ENCODE assay signal across 19 cellular contexts in genomic region chr13:74153316-74153715, GRCh38. TPM values are rescaled to one million over a fixed set of nuclear protein-coding genes. Genes with fewer than 3 reads are reported as not detected.
DNase-seq lines count a peak whose midpoint lies in the region; ATAC-seq, FAIRE-seq and TF ChIP-seq lines count a peak whose summit lies in the region.
"Had no signal": no experiment of that assay in that cellular context is flagged by ENCODE, and none has a peak within 500 bp of the region (broad histone marks: within the 10 kb centered on the region; RNA-seq: fewer than 3 reads in every experiment).

No MANE protein-coding gene starts in this region.

- H2BK5ac ChIP-seq in trophoblast cell (ENCODE audit: low read depth, low read length, poor library complexity): no peak overlapping the region

- H3K9me1 ChIP-seq in endothelial cell of umbilical vein (replicated peaks; ENCODE audit: control insufficient read depth, extremely low read depth, insufficient read depth, low read length): no peaks in the 10 kb centered on the region

- H3K27me3 Mint-ChIP-seq in stimulated activated naive CD8-positive, alpha-beta T cell treated with anti-CD3 and anti-CD28 coated beads, Interleukin-15, amount 100 ng/mL, for 72 hours: no peaks in the 10 kb centered on the region

- no peak overlapping the region for H3K23ac ChIP-seq in trophoblast cell (ENCODE audit: low read length)

- POLR2A ChIA-PET in endothelial cell of umbilical vein (lab: Charles Lee): no interaction called here

- CTCF ChIA-PET in endothelial cell of umbilical vein (lab: Charles Lee): interaction anchor here (1.6 to 2.4 kb wide), 2 partner anchors 15 to 133 kb away, joined by 3 to 9 read pairs; no protein-coding TSS in a partner anchor

- no peak overlapping the region for H2BK120ac ChIP-seq in trophoblast cell (ENCODE audit: insufficient read depth, low read length, poor library complexity)

- no peak overlapping the region for H4K8ac ChIP-seq in trophoblast cell (ENCODE audit: low read depth, low read length)

- no peak overlapping the region for H3K9ac ChIP-seq in endothelial cell of umbilical vein (replicated peaks; ENCODE audit: extremely low read depth, insufficient read depth, low read length)
- H3K9ac ChIP-seq in trophoblast cell (ENCODE audit: low read length): no peak overlapping the region
- H3K9ac ChIP-seq: KMS-11 had no signal

- H3K79me2 ChIP-seq in endothelial cell of umbilical vein (ENCODE audit: control insufficient read depth, insufficient read depth, low read length) (no peaks in the 10 kb centered on the region), trophoblast cell (ENCODE audit: control insufficient read depth, insufficient read depth, low read length, poor library complexity) (no peaks in the 10 kb centered on the region)

- H4K12ac ChIP-seq in trophoblast cell (ENCODE audit: low read depth, low read length): no peak overlapping the region

- no TSS peak for BruUV-seq in endothelial cell of umbilical vein (replicated peaks; lab: Mats Ljungman, UMichigan)

- no peak overlapping the region for H2AK5ac ChIP-seq in trophoblast cell (ENCODE audit: low read length)

- intact Hi-C loops in endothelial cell of umbilical vein (cut with micrococcal nuclease): no loop called here

- no peaks in the 10 kb centered on the region for H3K9me3 ChIP-seq in endothelial cell of umbilical vein (replicated peaks; ENCODE audit: control insufficient read depth, insufficient read depth, low read length)
- no peaks in the 10 kb centered on the region for H3K9me3 ChIP-seq in trophoblast cell (ENCODE audit: insufficient read depth, low read depth, low read length)

- no peak overlapping the region for H3K27ac Mint-ChIP-seq in stimulated activated naive CD8-positive, alpha-beta T cell treated with anti-CD3 and anti-CD28 coated beads, Interleukin-15, amount 100 ng/mL, for 72 hours
- H3K27ac Mint-ChIP-seq in stimulated activated effector memory CD8-positive, alpha-beta T cell treated with anti-CD3 and anti-CD28 coated beads, Interleukin-12 subunit alpha, Interleukin-12 subunit beta, amount 100 ng/mL, for 72 hours: no peak overlapping the region
- H3K27ac Mint-ChIP-seq: CD4-positive, CD25-positive, alpha-beta regulatory T cell had no signal

- H2BK12ac ChIP-seq in trophoblast cell (ENCODE audit: low read length): no peak overlapping the region

- H4K20me1 ChIP-seq in endothelial cell of umbilical vein (replicated peaks; ENCODE audit: control insufficient read depth, extremely low read depth, insufficient read depth, low read length): no peaks in the 10 kb centered on the region

- H3K4ac ChIP-seq in trophoblast cell (ENCODE audit: low read depth, low read length): no peak overlapping the region

- TF ChIP-seq CTCF in endothelial cell of umbilical vein (IDR thresholded peaks at IDR 0.05; ENCODE audit: extremely low read depth in 1 of 2, insufficient read depth in 1 of 2, low read depth in 1 of 2, low read length in 2 of 2): no peak

- TF ChIP-seq POLR2A in endothelial cell of umbilical vein (IDR thresholded peaks at IDR 0.05; ENCODE audit: low read depth, low read length): no peak

- H3K36me3 ChIP-seq in endothelial cell of umbilical vein (ENCODE audit: control insufficient read depth in 2 of 2, extremely low read depth in 1 of 2, insufficient read depth in 2 of 2, low read length in 2 of 2): no peaks in the 10 kb centered on the region
- H3K36me3 ChIP-seq in trophoblast cell (ENCODE audit: control insufficient read depth in 1 of 2, insufficient read depth in 2 of 2, low read length in 2 of 2): no peaks in the 10 kb centered on the region

- DNase-seq in stimulated activated naive CD8-positive, alpha-beta T cell treated with anti-CD3 and anti-CD28 coated beads, Interleukin-15, amount 100 ng/mL, for 72 hours: no peak
- no peak for DNase-seq in stimulated activated naive CD8-positive, alpha-beta T cell treated with anti-CD3 and anti-CD28 coated beads, Interleukin-15, Interleukin-2, amounts not matched to agents 100 U/mL and 50 U/mL, for 24 hours
- no peak for DNase-seq in endothelial cell of umbilical vein (ENCODE audit: low read depth, low spot score)
- no peak for DNase-seq in stimulated activated effector memory CD8-positive, alpha-beta T cell treated with anti-CD3 and anti-CD28 coated beads, Interleukin-12 subunit alpha, Interleukin-12 subunit beta, amount 100 ng/mL, for 72 hours (ENCODE audit: low spot score in 2 of 2)
- no peak for DNase-seq in NCI-H146 (lab: John Stamatoyannopoulos, UW)
- DNase-seq in trophoblast cell: no peak
- DNase-seq: CD4-positive, CD25-positive, alpha-beta regulatory T cell; DMS79; NCI-H1930; NCI-H2171 treated with DMSO at 0.1 percent for 48 hours; NCI-H510A; SHP77 had no signal

- H3K4me3 Mint-ChIP-seq in stimulated activated naive CD8-positive, alpha-beta T cell treated with anti-CD3 and anti-CD28 coated beads, Interleukin-15, amount 100 ng/mL, for 72 hours: no peak overlapping the region
- no peak overlapping the region for H3K4me3 Mint-ChIP-seq in stimulated activated effector memory CD8-positive, alpha-beta T cell treated with anti-CD3 and anti-CD28 coated beads, Interleukin-12 subunit alpha, Interleukin-12 subunit beta, amount 100 ng/mL, for 72 hours
- H3K4me3 Mint-ChIP-seq: CD4-positive, CD25-positive, alpha-beta regulatory T cell had no signal

- dilution Hi-C loops in endothelial cell of umbilical vein (cut with MboI; ENCODE audit: extremely low pct_ligation_motif_present, low sequenced_read_pairs): no loop called here

- peak; percentile 62 for ATAC-seq in stimulated activated naive CD8-positive, alpha-beta T cell treated with anti-CD3 and anti-CD28 coated beads, Interleukin-15, amount 100 ng/mL, for 72 hours
- no peak for ATAC-seq in stimulated activated naive CD8-positive, alpha-beta T cell treated with anti-CD3 and anti-CD28 coated beads, Interleukin-15, Interleukin-2, amounts not matched to agents 100 U/mL and 50 U/mL, for 24 hours
- ATAC-seq in HG03520 (IDR thresholded peaks at IDR 0.05; ENCODE audit: unreplicated experiment): peak; percentile 46
- ATAC-seq in stimulated activated effector memory CD8-positive, alpha-beta T cell treated with anti-CD3 and anti-CD28 coated beads, Interleukin-12 subunit alpha, Interleukin-12 subunit beta, amount 100 ng/mL, for 72 hours: peak; percentile 83
- ATAC-seq in HG02623 (IDR thresholded peaks at IDR 0.05; ENCODE audit: unreplicated experiment): no peak
- ATAC-seq: SK-N-SH treated with all-trans-retinoic acid at 6 μM for 48 hours had no signal

- H4K91ac ChIP-seq in trophoblast cell (ENCODE audit: low read depth, low read length): no peak overlapping the region

- H3K36me3 Mint-ChIP-seq in stimulated activated effector memory CD8-positive, alpha-beta T cell treated with anti-CD3 and anti-CD28 coated beads, Interleukin-12 subunit alpha, Interleukin-12 subunit beta, amount 100 ng/mL, for 72 hours: no peaks in the 10 kb centered on the region
- H3K36me3 Mint-ChIP-seq: CD4-positive, CD25-positive, alpha-beta regulatory T cell had no signal

- FAIRE-seq in endothelial cell of umbilical vein (lab: Jason Lieb, UNC): peak; percentile 49
- FAIRE-seq: GM12892, RCC 7860 had no signal

- H3K4me1 ChIP-seq in endothelial cell of umbilical vein (ENCODE audit: control insufficient read depth, extremely low read depth, insufficient read depth, low read length) (no peaks in the 10 kb centered on the region), trophoblast cell (ENCODE audit: control insufficient read depth in 1 of 2, insufficient read depth in 2 of 2, low read length in 2 of 2) (no peaks in the 10 kb centered on the region)

- H3K14ac ChIP-seq in trophoblast cell (ENCODE audit: low read length): no peak overlapping the region

- H2AFZ ChIP-seq in endothelial cell of umbilical vein (ENCODE audit: low read depth, low read length) (no peak overlapping the region), trophoblast cell (ENCODE audit: insufficient read depth, low read length, poor library complexity) (no peak overlapping the region)

- H3K4me2 ChIP-seq in endothelial cell of umbilical vein (ENCODE audit: insufficient read depth, low read length) (no peak overlapping the region), trophoblast cell (ENCODE audit: low read length) (no peak overlapping the region)
- H3K4me2 ChIP-seq: KMS-11 had no signal

- H3K18ac ChIP-seq in trophoblast cell (ENCODE audit: low read length): no peak overlapping the region

- no peak overlapping the region for H3K4me3 ChIP-seq in endothelial cell of umbilical vein (replicated peaks in 1 of 3; ENCODE audit: insufficient read depth in 1 of 3, low read depth in 1 of 3, low read length in 3 of 3)
- H3K4me3 ChIP-seq in trophoblast cell (ENCODE audit: low read depth, low read length): no peak overlapping the region

- peaks cover 6% of the 10 kb centered on the region for H3K4me1 Mint-ChIP-seq in stimulated activated naive CD8-positive, alpha-beta T cell treated with anti-CD3 and anti-CD28 coated beads, Interleukin-15, amount 100 ng/mL, for 72 hours
- H3K4me1 Mint-ChIP-seq in stimulated activated effector memory CD8-positive, alpha-beta T cell treated with anti-CD3 and anti-CD28 coated beads, Interleukin-12 subunit alpha, Interleukin-12 subunit beta, amount 100 ng/mL, for 72 hours: peaks cover 7% of the 10 kb centered on the region

- H3K27ac ChIP-seq in endothelial cell of umbilical vein (ENCODE audit: insufficient read depth, low read depth, low read length) (no peak overlapping the region), trophoblast cell (ENCODE audit: low read depth, low read length) (no peak overlapping the region)
- H3K27ac ChIP-seq: KMS-11 had no signal

- H3K27me3 ChIP-seq in endothelial cell of umbilical vein (ENCODE audit: control insufficient read depth in 2 of 2, insufficient read depth in 2 of 2, low read length in 2 of 2) (no peaks in the 10 kb centered on the region), trophoblast cell (ENCODE audit: insufficient read depth, low read length) (no peaks in the 10 kb centered on the region)

- H3K9me3 Mint-ChIP-seq in stimulated activated naive CD8-positive, alpha-beta T cell treated with anti-CD3 and anti-CD28 coated beads, Interleukin-15, amount 100 ng/mL, for 72 hours: no peaks in the 10 kb centered on the region
- no peaks in the 10 kb centered on the region for H3K9me3 Mint-ChIP-seq in stimulated activated effector memory CD8-positive, alpha-beta T cell treated with anti-CD3 and anti-CD28 coated beads, Interleukin-12 subunit alpha, Interleukin-12 subunit beta, amount 100 ng/mL, for 72 hours

- H3K79me1 ChIP-seq in trophoblast cell (ENCODE audit: low read length): no peaks in the 10 kb centered on the region

- no CpG with 5 or more reads among the region's 2 CpGs for WGBS in trophoblast cell (ENCODE audit: extremely low coverage, insufficient coverage, insufficient read length)

RNA-seq across cellular contexts. Expression of gene KLF12, which starts 19.1 kb away (rescaled TPM):
- 25.9 and 26.0 TPM in 2 replicates for total RNA-seq in endothelial cell of umbilical vein
- polyA plus RNA-seq in endothelial cell of umbilical vein: 16.0 and 18.3 TPM in 2 replicates
- polyA plus RNA-seq in endothelial cell of umbilical vein (2011; cell fraction: cytosol; rRNA removed): 7.0 and 8.9 TPM in 2 replicates
- 31.3 and 31.9 TPM in 2 replicates for polyA plus RNA-seq in endothelial cell of umbilical vein (2011; cell fraction: nucleus; rRNA removed)
- 10.1 and 11.2 TPM in 2 replicates for polyA plus RNA-seq in endothelial cell of umbilical vein (2012)
- 161 and 176 TPM in 2 replicates for polyA minus RNA-seq in endothelial cell of umbilical vein
- 6.3 TPM for polyA minus RNA-seq in endothelial cell of umbilical vein (2011; cell fraction: cytosol; rRNA and poly(A)+ RNA removed)
- polyA minus RNA-seq in endothelial cell of umbilical vein (2011; cell fraction: nucleus; rRNA and poly(A)+ RNA removed): 179 and 248 TPM in 2 replicates
- 3.2 and 3.8 TPM in 2 replicates for polyA plus RNA-seq in trophoblast cell (2013)
- total RNA-seq: G401 had no signal

Comparison
In these comparisons a context has a peak if more than half of its experiments do, and no peak if none do; other contexts are left out.
1. ATAC-seq: peak in stimulated activated naive CD8-positive, alpha-beta T cell treated with anti-CD3 and anti-CD28 coated beads, Interleukin-15, amount 100 ng/mL, for 72 hours (single experiment), HG03520 (single experiment) and stimulated activated effector memory CD8-positive, alpha-beta T cell treated with anti-CD3 and anti-CD28 coated beads, Interleukin-12 subunit alpha, Interleukin-12 subunit beta, amount 100 ng/mL, for 72 hours (single experiment); none in stimulated activated naive CD8-positive, alpha-beta T cell treated with anti-CD3 and anti-CD28 coated beads, Interleukin-15, Interleukin-2, amounts not matched to agents 100 U/mL and 50 U/mL, for 24 hours (single experiment) and HG02623 (single experiment).